ENCODE assay signal across 1 cellular context in genomic region chr2:85583667-85584353, GRCh38.
TF ChIP-seq lines count a peak whose summit lies in the region.

No MANE protein-coding gene starts in this region.

TF ChIP-seq in GM12878, 131 proteins besides CTCF, POLR2A, EP300 and RAD21:
- no peak for TF ChIP-seq PML (IDR thresholded peaks at IDR 0.05; ENCODE audit: low read length)
- TF ChIP-seq ETV6 (conservative IDR thresholded peaks at IDR 0.05 in 1 of 2, IDR thresholded peaks at IDR 0.05 in 1 of 2; ENCODE audit: borderline replicate concordance in 1 of 2, low read depth in 1 of 2): 0 out of 4 replicates have a peak, but pooled peaks of 1 of the 2 experiments have one; percentile 36
- no peak for TF ChIP-seq PAX5 (IDR thresholded peaks at IDR 0.05; ENCODE audit: borderline replicate concordance, low read depth, low read length)
- peak; percentile 69 for TF ChIP-seq IRF4 (IDR thresholded peaks at IDR 0.05; ENCODE audit: low read depth, low read length)
- peak; percentile 27; the same call in 1 of the 2 replicates for TF ChIP-seq RUNX3 (IDR thresholded peaks at IDR 0.05; ENCODE audit: low read length)
- no peak for TF ChIP-seq BCL11A (IDR thresholded peaks at IDR 0.05; ENCODE audit: low read depth, low read length)
- TF ChIP-seq CREM (IDR thresholded peaks at IDR 0.05; ENCODE audit: low read depth): 0 out of 2 replicates have a peak, but pooled peaks have one; percentile 37
- 0 out of 2 replicates have a peak, but pooled peaks have one; percentile 42 for TF ChIP-seq DPF2 (IDR thresholded peaks at IDR 0.05)
